16 cellular contexts compared by ENCODE assay signal in the genomic region with DNA sequence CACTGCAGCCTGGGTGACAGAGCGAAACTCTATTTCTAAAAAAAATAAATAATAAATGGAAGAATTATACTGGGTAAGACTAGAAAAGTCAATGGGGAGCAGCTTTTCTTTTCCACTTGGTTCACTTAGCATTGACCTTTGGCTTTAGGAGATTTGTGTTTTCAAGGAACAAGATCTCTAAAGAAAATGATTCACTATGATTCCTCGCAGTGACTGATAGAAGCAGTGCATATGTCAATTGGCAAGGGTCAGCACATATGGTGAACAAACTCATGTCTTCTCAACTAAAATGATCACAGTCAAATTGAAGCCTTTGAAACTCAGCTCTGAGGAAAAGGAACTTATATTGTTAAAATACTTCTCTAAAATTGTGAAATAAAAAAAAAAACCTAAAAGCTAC.
"Had no signal": no experiment of that assay in that cellular context is flagged by ENCODE, and none has a peak within 500 bp of the region (broad histone marks: within the 10 kb centered on the region; RNA-seq: fewer than 3 reads in every experiment).

No MANE protein-coding gene starts in this region.

- H3K4me1 Mint-ChIP-seq: memory B cell had no signal

- H3K27me3 Mint-ChIP-seq: memory B cell had no signal

- H3K27ac Mint-ChIP-seq: memory B cell; natural killer cell; stimulated activated effector memory CD8-positive, alpha-beta T cell treated with anti-CD3 and anti-CD28 coated beads, Interleukin-12 subunit alpha, Interleukin-12 subunit beta, amount 100 ng/mL, for 72 hours had no signal

- DNase-seq: activated CD4-positive, alpha-beta T cell treated with anti-CD3 and anti-CD28 coated beads for 4 hours; activated gamma-delta T cell; activated T-cell treated with anti-CD3 and anti-CD28 coated beads, Interleukin-2, amount 50 U/mL, for 4 hours; colonic mucosa; effector CD4-positive, alpha-beta T cell; foreskin keratinocyte; left ventricle myocardium inferior; mucosa of descending colon; natural killer cell; posterior cingulate gyrus; retina; stimulated activated CD4-positive, alpha-beta T cell treated with anti-CD3 and anti-CD28 coated beads, Interleukin-12 subunit alpha, Interleukin-12 subunit beta, amount 100 ng/mL, for 4 hours; T-helper 2 cell; thyroid gland had no signal

- H3K36me3 Mint-ChIP-seq: memory B cell; natural killer cell; stimulated activated effector memory CD8-positive, alpha-beta T cell treated with anti-CD3 and anti-CD28 coated beads, Interleukin-12 subunit alpha, Interleukin-12 subunit beta, amount 100 ng/mL, for 72 hours had no signal

- H3K9me3 Mint-ChIP-seq: activated T-cell treated with anti-CD3 and anti-CD28 coated beads, Interleukin-2, amount 50 U/mL, for 4 hours; natural killer cell; stimulated activated effector memory CD8-positive, alpha-beta T cell treated with anti-CD3 and anti-CD28 coated beads, Interleukin-12 subunit alpha, Interleukin-12 subunit beta, amount 100 ng/mL, for 72 hours had no signal

- ATAC-seq: activated T-cell treated with anti-CD3 and anti-CD28 coated beads, Interleukin-2, amount 50 U/mL, for 4 hours; foreskin keratinocyte; mucosa of descending colon; natural killer cell; stimulated activated effector memory CD8-positive, alpha-beta T cell treated with anti-CD3 and anti-CD28 coated beads, Interleukin-12 subunit alpha, Interleukin-12 subunit beta, amount 100 ng/mL, for 72 hours had no signal

- H3K4me3 Mint-ChIP-seq: activated T-cell treated with anti-CD3 and anti-CD28 coated beads, Interleukin-2, amount 50 U/mL, for 4 hours; memory B cell; natural killer cell; stimulated activated effector memory CD8-positive, alpha-beta T cell treated with anti-CD3 and anti-CD28 coated beads, Interleukin-12 subunit alpha, Interleukin-12 subunit beta, amount 100 ng/mL, for 72 hours had no signal
